5 cellular contexts compared by ENCODE assay signal in genomic region chr4:37051111-37051510, GRCh38.
"Had no signal": no experiment of that assay in that cellular context is flagged by ENCODE, and none has a peak within 500 bp of the region (broad histone marks: within the 10 kb centered on the region; RNA-seq: fewer than 3 reads in every experiment).

No MANE protein-coding gene starts in this region.

- H3K27ac ChIP-seq: HL-60 had no signal

- H3K4me3 ChIP-seq: K562 had no signal

- DNase-seq: IMR-90, KBM-7, KG1 had no signal
